In genomic region chr4:185567828-185568442, GRCh38 we compare ENCODE assay signal across 9 cellular contexts. TPM values are rescaled to one million over a fixed set of nuclear protein-coding genes. Genes with fewer than 3 reads are reported as not detected.
DNase-seq lines count a peak whose midpoint lies in the region; ATAC-seq and TF ChIP-seq lines count a peak whose summit lies in the region.
"Had no signal": no experiment of that assay in that cellular context is flagged by ENCODE, and none has a peak within 500 bp of the region (broad histone marks: within the 10 kb centered on the region; RNA-seq: fewer than 3 reads in every experiment).

No MANE protein-coding gene starts in this region.

- H3K9me3 ChIP-seq in esophagus (ENCODE audit: control insufficient read depth in 2 of 2, insufficient read depth in 1 of 2, low read depth in 1 of 2, low read length in 1 of 2): no peaks in the 10 kb centered on the region
- H3K9me3 ChIP-seq in mucosa of descending colon: peaks cover 3% of the 10 kb centered on the region

- POLR2A ChIA-PET in HEK293T (lab: Yijun Ruan, JAX): interaction anchor here (0.6 to 1.3 kb wide), 2 partner anchors 32 to 34 kb away, joined by 3 to 7 read pairs; partner anchors contain the start of gene PDLIM3

- peak; percentile 67 for ATAC-seq in mucosa of descending colon
- ATAC-seq: natural killer cell had no signal

- H3K27ac ChIP-seq in esophagus (ENCODE audit: low read depth in 2 of 2, low read length in 1 of 2): peak overlapping the region; percentile 37 to 59

- H3K4me1 ChIP-seq in esophagus (ENCODE audit: control insufficient read depth in 2 of 2, insufficient read depth in 2 of 2, low read length in 1 of 2) (peaks cover 0 to 4% of the 10 kb centered on the region in 2 donors), mucosa of descending colon (ENCODE audit: low read depth) (no peaks in the 10 kb centered on the region)

- no peaks in the 10 kb centered on the region for H3K27me3 ChIP-seq in esophagus (ENCODE audit: control insufficient read depth in 1 of 2, insufficient read depth in 2 of 2, low read length in 2 of 2)

- CTCF ChIA-PET in HEK293T (lab: Yijun Ruan, JAX): interaction anchor here (0.8 to 1.2 kb wide), 3 partner anchors 14 to 454 kb away, joined by 3 to 4 read pairs (median 4); no protein-coding TSS in a partner anchor

- intact Hi-C loops in mucosa of descending colon (cut with DNase I, micrococcal nuclease): no loop called here

- TF ChIP-seq CTCF in LNCaP clone FGC (IDR thresholded peaks at IDR 0.05; ENCODE audit: control insufficient read depth, extremely low read depth, insufficient read depth) (no peak), mucosa of descending colon (IDR thresholded peaks at IDR 0.05) (no peak)

- H3K36me3 ChIP-seq in esophagus (ENCODE audit: control insufficient read depth in 2 of 2, insufficient read depth in 2 of 2, low read length in 1 of 2) (no peaks in the 10 kb centered on the region), mucosa of descending colon (ENCODE audit: low read depth) (no peaks in the 10 kb centered on the region)

- no peak overlapping the region for H3K4me3 ChIP-seq in LNCaP clone FGC (ENCODE audit: low read depth, low read length)
- H3K4me3 ChIP-seq in esophagus (ENCODE audit: low read depth in 1 of 2, low read length in 2 of 2): no peak overlapping the region
- no peak overlapping the region for H3K4me3 ChIP-seq in mucosa of descending colon

- WGBS in esophagus, 2 donors: 43 to 48% methylated on average over 8 of the region's 8 CpGs

- DNase-seq in LNCaP clone FGC (ENCODE audit: low read depth) (peak; percentile 67), mucosa of descending colon (peak; percentile 21 to 65 (median 33)), superior temporal gyrus (ENCODE audit: extremely low spot score) (peak; percentile 76), RKO (ENCODE audit: low spot score) (no peak), HEK293T (ENCODE audit: extremely low spot score) (no peak), NCI-H2081 (lab: John Stamatoyannopoulos, UW) (no peak)
- DNase-seq in stimulated activated CD4-positive, alpha-beta T cell treated with anti-CD3 and anti-CD28 coated beads, Interleukin-4, amount 100 ng/mL, for 24 hours: no peak
- DNase-seq: natural killer cell had no signal

TF ChIP-seq in HEK293T, 16 proteins besides CTCF, POLR2A, EP300 and RAD21:
- no peak for TF ChIP-seq FOXM1 (IDR thresholded peaks at IDR 0.05; ENCODE audit: borderline replicate concordance)

RNA-seq across cellular contexts. Expression of gene PDLIM3, which starts 32.6 kb away (rescaled TPM):
- 10 to 100 TPM; 24.2 to 62.8 TPM for polyA plus RNA-seq in esophagus
- 100 to 1,000 TPM in 1 of 3 donors, 10 to 100 TPM in 1, 1 to 10 TPM in 1; 8.9 to 193 (median 16.5) TPM for total RNA-seq in mucosa of descending colon
- total RNA-seq: natural killer cell had no signal

Comparison
In these comparisons a context has a peak if more than half of its experiments do, and no peak if none do; other contexts are left out.
1. DNase-seq: peak in LNCaP clone FGC (single experiment), mucosa of descending colon (3 of 3) and superior temporal gyrus (single experiment); none in stimulated activated CD4-positive, alpha-beta T cell treated with anti-CD3 and anti-CD28 coated beads, Interleukin-4, amount 100 ng/mL, for 24 hours (single experiment), RKO (single experiment), HEK293T (single experiment) and NCI-H2081 (0 of 2).